8 cellular contexts compared by ENCODE assay signal in genomic region chr2:162072976-162073775, GRCh38. TPM values are rescaled to one million over a fixed set of nuclear protein-coding genes. Genes with fewer than 3 reads are reported as not detected.
DNase-seq lines count a peak whose midpoint lies in the region; ATAC-seq and TF ChIP-seq lines count a peak whose summit lies in the region.

No MANE protein-coding gene starts in this region.

- intact Hi-C loops in CD4-positive, alpha-beta memory T cell (cut with micrococcal nuclease) = loop anchor here (1.0 to 5.0 kb wide), 3 partner anchors 9 to 121 kb away; no protein-coding TSS in a partner anchor
- intact Hi-C loops in body of pancreas (cut with DNase I) = no loop called here
- intact Hi-C loops in OCI-LY7 (cut with micrococcal nuclease; ENCODE audit: unreplicated experiment) = no loop called here

- no peaks in the 10 kb centered on the region for H3F3A ChIP-seq in MM.1S (ENCODE audit: insufficient read depth, low read length)

- no peaks in the 10 kb centered on the region for H3K27me3 Mint-ChIP-seq in CD4-positive, alpha-beta memory T cell

- peak overlapping the region; percentile 95 to 100 (median 98) for H3K4me3 Mint-ChIP-seq in CD4-positive, alpha-beta memory T cell

- ATAC-seq in body of pancreas = peak; percentile 16
- ATAC-seq in stimulated activated naive CD8-positive, alpha-beta T cell treated with anti-CD3 and anti-CD28 coated beads, Interleukin-15, Interleukin-2, amounts not matched to agents 100 U/mL and 50 U/mL, for 24 hours = peak; percentile 10
- no peak for ATAC-seq in HG03457 (IDR thresholded peaks at IDR 0.05; ENCODE audit: unreplicated experiment)

- peak in 3 of 5 donors; percentile 25 to 29 (median 29) for DNase-seq in CD4-positive, alpha-beta memory T cell
- DNase-seq in MM.1S (no peak), body of pancreas (peak in 1 of 4 donors; percentile 19), left kidney (ENCODE audit: low read depth, low spot score) (peak; percentile 59), OCI-LY7 (ENCODE audit: low spot score) (no peak), H4 (ENCODE audit: low spot score) (no peak)
- DNase-seq in stimulated activated naive CD8-positive, alpha-beta T cell treated with anti-CD3 and anti-CD28 coated beads, Interleukin-15, Interleukin-2, amounts not matched to agents 100 U/mL and 50 U/mL, for 24 hours = peak; percentile 23

- peaks cover 51% of the 10 kb centered on the region for H3K4me1 ChIP-seq in CD4-positive, alpha-beta memory T cell (ENCODE audit: insufficient read depth, low read length)
- H3K4me1 ChIP-seq in MM.1S (ENCODE audit: low read length) (peaks cover 5% of the 10 kb centered on the region; the same call in 1 of the 2 replicates), body of pancreas (peaks cover 13% of the 10 kb centered on the region), OCI-LY7 (ENCODE audit: insufficient read depth, low read length, poor library complexity, severe bottlenecking) (no peaks in the 10 kb centered on the region)

- H3K9me3 ChIP-seq in CD4-positive, alpha-beta memory T cell (ENCODE audit: control insufficient read depth in 1 of 2, low read length in 2 of 2) = no peaks in the 10 kb centered on the region
- no peaks in the 10 kb centered on the region for H3K9me3 ChIP-seq in MM.1S (replicated peaks; ENCODE audit: insufficient read depth, low read length)
- no peaks in the 10 kb centered on the region for H3K9me3 ChIP-seq in body of pancreas
- no peaks in the 10 kb centered on the region for H3K9me3 ChIP-seq in OCI-LY7 (ENCODE audit: low read length)

- TF ChIP-seq POLR2A in body of pancreas (IDR thresholded peaks at IDR 0.05) = no peak

- H3K9me3 Mint-ChIP-seq in CD4-positive, alpha-beta memory T cell = peaks cover 0 to 8% (median 7%) of the 10 kb centered on the region in 8 donors

- CTCF ChIA-PET in CD4-positive, alpha-beta memory T cell (lab: Charles Lee; ENCODE audit: partially characterized antibody) = interaction anchor here (0.6 to 7.1 kb wide), 19 partner anchors 9 to 226 kb away, joined by 3 to 60 read pairs (median 4); no protein-coding TSS in a partner anchor
- CTCF ChIA-PET in OCI-LY7 (lab: Charles Lee; ENCODE audit: unreplicated experiment) = no interaction called here

- peak overlapping the region; percentile 68 to 76 for H3K4me3 ChIP-seq in CD4-positive, alpha-beta memory T cell (ENCODE audit: low read length in 2 of 2)
- H3K4me3 ChIP-seq in MM.1S (ENCODE audit: low read length) (peak overlapping the region; percentile 60), body of pancreas (peak overlapping the region; percentile 6 to 31), OCI-LY7 (ENCODE audit: low read depth, low read length, poor library complexity, severe bottlenecking) (no peak overlapping the region)

- H3K27ac ChIP-seq in CD4-positive, alpha-beta memory T cell (ENCODE audit: low read depth, low read length) = peak overlapping the region; percentile 78
- H3K27ac ChIP-seq in MM.1S (ENCODE audit: low read length) (no peak overlapping the region), body of pancreas (peak overlapping the region in 2 of 4 donors; percentile 26 to 42), OCI-LY7 (ENCODE audit: low read depth, low read length, poor library complexity, severe bottlenecking) (no peak overlapping the region)

- H3K79me2 ChIP-seq in MM.1S (ENCODE audit: low read length) (no peaks in the 10 kb centered on the region), OCI-LY7 (ENCODE audit: insufficient read depth, low read depth, low read length) (no peaks in the 10 kb centered on the region)

- no peak for TF ChIP-seq CTCF in MM.1S (IDR thresholded peaks at IDR 0.05; ENCODE audit: low read length)
- no peak for TF ChIP-seq CTCF in body of pancreas (IDR thresholded peaks at IDR 0.05)
- no peak for TF ChIP-seq CTCF in OCI-LY7 (conservative IDR thresholded peaks at IDR 0.05; ENCODE audit: low read length)

- H3K9me2 ChIP-seq in MM.1S (replicated peaks; ENCODE audit: insufficient read depth, low read length) (no peaks in the 10 kb centered on the region), OCI-LY7 (ENCODE audit: insufficient read depth, low read length) (no peaks in the 10 kb centered on the region)

- peaks cover 21 to 31% of the 10 kb centered on the region in 2 donors for H3K36me3 Mint-ChIP-seq in CD4-positive, alpha-beta memory T cell

- H3K27me3 ChIP-seq in CD4-positive, alpha-beta memory T cell (ENCODE audit: insufficient read depth, low read length) = no peaks in the 10 kb centered on the region
- H3K27me3 ChIP-seq in MM.1S (replicated peaks; ENCODE audit: insufficient read depth, low read length) = peaks cover 5% of the 10 kb centered on the region; the same call in 1 of the 2 replicates
- no peaks in the 10 kb centered on the region for H3K27me3 ChIP-seq in body of pancreas

- no peaks in the 10 kb centered on the region for H4K20me1 ChIP-seq in MM.1S (ENCODE audit: insufficient read depth, low read length)
- H4K20me1 ChIP-seq in OCI-LY7 (ENCODE audit: insufficient read depth, low read length) = no peaks in the 10 kb centered on the region

- peaks cover 41 to 68% (median 53%) of the 10 kb centered on the region in 4 donors for H3K4me1 Mint-ChIP-seq in CD4-positive, alpha-beta memory T cell

- WGBS in body of pancreas, 2 donors = 22 to 41% methylated on average over 18 to 32 of the region's 32 CpGs

- no peak overlapping the region for H3K9ac ChIP-seq in MM.1S (ENCODE audit: low read length)

- H3K36me3 ChIP-seq in CD4-positive, alpha-beta memory T cell (ENCODE audit: insufficient read depth, low read length) = no peaks in the 10 kb centered on the region
- H3K36me3 ChIP-seq in MM.1S (replicated peaks; ENCODE audit: insufficient read depth, low read length) (no peaks in the 10 kb centered on the region), body of pancreas (replicated peaks in 1 of 2; ENCODE audit: insufficient read depth in 1 of 2, low read depth in 2 of 2) (no peaks in the 10 kb centered on the region), OCI-LY7 (ENCODE audit: insufficient read depth, low read length) (no peaks in the 10 kb centered on the region)

- H3K27ac Mint-ChIP-seq in CD4-positive, alpha-beta memory T cell = peak overlapping the region; percentile 86 to 98 (median 94)

- POLR2A ChIA-PET in CD4-positive, alpha-beta memory T cell (lab: Charles Lee; ENCODE audit: partially characterized antibody) = interaction anchor here (1.1 to 5.7 kb wide), 13 partner anchors 9 to 126 kb away, joined by 3 to 114 read pairs (median 10); no protein-coding TSS in a partner anchor
- POLR2A ChIA-PET in OCI-LY7 (lab: Charles Lee) = interaction anchor here (0.6 kb wide), 1 partner anchor 13 kb away, joined by 3 read pairs; no protein-coding TSS in a partner anchor

- H3K4me2 ChIP-seq in MM.1S (ENCODE audit: low read depth, low read length) = peak overlapping the region; percentile 87
- H3K4me2 ChIP-seq in OCI-LY7 (ENCODE audit: low read length) = no peak overlapping the region

- BruUV-seq in OCI-LY7 (replicated peaks; lab: Mats Ljungman, UMichigan) = no TSS peak

- H2AFZ ChIP-seq in MM.1S (ENCODE audit: low read length) (peak overlapping the region; percentile 59), OCI-LY7 (ENCODE audit: low read length) (no peak overlapping the region)

RNA-seq across cellular contexts. Expression of gene DPP4, which starts 0.8 kb away (rescaled TPM):
- total RNA-seq in CD4-positive, alpha-beta memory T cell = 10 to 100 TPM; 38.5 to 40.2 TPM
- 100 to 1,000 TPM; 105 to 124 TPM for polyA plus RNA-seq in CD4-positive, alpha-beta memory T cell
- total RNA-seq in body of pancreas = 1 to 10 TPM in 1 of 2 donors, under 1 TPM in 1; 0.99 to 7.5 TPM
- total RNA-seq in OCI-LY7 (2014; rRNA removed; shearing (Covaris generic)) = not detected in 2 replicates
- not detected in 2 replicates for total RNA-seq in OCI-LY7 (2022)
- not detected in 2 replicates for total RNA-seq in H4 (2014; rRNA removed; shearing (Covaris generic))

Comparison
In these comparisons a context has a peak if more than half of its experiments do, and no peak if none do; other contexts are left out.
1. DNase-seq: peak in CD4-positive, alpha-beta memory T cell (3 of 5), left kidney (single experiment) and stimulated activated naive CD8-positive, alpha-beta T cell treated with anti-CD3 and anti-CD28 coated beads, Interleukin-15, Interleukin-2, amounts not matched to agents 100 U/mL and 50 U/mL, for 24 hours (single experiment); none in MM.1S (single experiment), OCI-LY7 (single experiment) and H4 (single experiment).
2. RNA of gene DPP4, which starts 0.8 kb away (total RNA-seq): 38.5 to 40.2 TPM in CD4-positive, alpha-beta memory T cell; 0.99 to 7.5 TPM in body of pancreas, not detected in OCI-LY7 and not detected in H4; every median in the first group is over 4 times any median in the second.